8 cellular contexts compared by ENCODE assay signal in the genomic region with DNA sequence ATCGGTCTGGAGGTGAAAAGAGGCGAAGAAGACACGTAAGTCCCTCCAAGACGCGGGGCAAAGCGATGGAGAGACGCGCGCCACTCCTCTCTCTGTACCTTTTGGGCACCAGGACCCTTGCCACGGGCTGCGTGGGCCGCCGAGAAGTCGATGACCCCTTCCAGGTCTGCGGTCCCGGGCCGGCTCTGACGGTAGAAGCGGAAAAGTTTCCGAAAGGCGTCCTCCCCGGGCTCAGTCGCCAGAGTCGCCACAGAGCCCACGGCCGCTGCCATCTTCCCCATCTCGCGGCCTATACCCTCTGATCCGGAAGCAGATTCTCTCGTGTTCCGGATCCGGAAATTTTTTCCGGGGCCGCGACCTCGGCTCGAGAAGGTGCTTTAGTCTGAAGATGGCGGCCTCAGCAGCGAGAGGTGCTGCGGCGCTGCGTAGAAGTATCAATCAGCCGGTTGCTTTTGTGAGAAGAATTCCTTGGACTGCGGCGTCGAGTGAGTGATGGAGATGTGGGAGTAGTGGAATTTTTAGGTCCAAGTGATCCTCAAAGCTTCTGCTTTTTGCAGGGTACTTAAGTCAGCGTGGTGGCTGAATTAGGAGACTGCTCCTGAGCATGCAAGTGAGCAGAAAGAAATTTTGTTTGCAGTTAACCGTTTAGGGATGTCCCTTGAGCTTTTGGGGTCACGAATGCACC. TPM values are rescaled to one million over a fixed set of nuclear protein-coding genes. Genes with fewer than 3 reads are reported as not detected.
DNase-seq lines count a peak whose midpoint lies in the region; ATAC-seq, FAIRE-seq and TF ChIP-seq lines count a peak whose summit lies in the region.

A gene with protein sequence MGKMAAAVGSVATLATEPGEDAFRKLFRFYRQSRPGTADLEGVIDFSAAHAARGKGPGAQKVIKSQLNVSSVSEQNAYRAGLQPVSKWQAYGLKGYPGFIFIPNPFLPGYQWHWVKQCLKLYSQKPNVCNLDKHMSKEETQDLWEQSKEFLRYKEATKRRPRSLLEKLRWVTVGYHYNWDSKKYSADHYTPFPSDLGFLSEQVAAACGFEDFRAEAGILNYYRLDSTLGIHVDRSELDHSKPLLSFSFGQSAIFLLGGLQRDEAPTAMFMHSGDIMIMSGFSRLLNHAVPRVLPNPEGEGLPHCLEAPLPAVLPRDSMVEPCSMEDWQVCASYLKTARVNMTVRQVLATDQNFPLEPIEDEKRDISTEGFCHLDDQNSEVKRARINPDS (minus strand): TSS at position 300 of the 685 bp plus-strand sequence. CDS start 19 bp downstream, at position 281.
Gene SLIRP, plus strand, starts transcription at position 380 of the 685 bp plus-strand sequence. Its CDS starts 9 bp downstream, at position 389.

- no peaks in the 10 kb centered on the region for H3K36me3 Mint-ChIP-seq in neural progenitor cell

- H3K4me1 ChIP-seq in HAP-1 (peaks cover 12% of the 10 kb centered on the region), foreskin keratinocyte (peaks cover 19% of the 10 kb centered on the region), neural progenitor cell (peaks cover 13% of the 10 kb centered on the region)

- H3K79me2 ChIP-seq in neural progenitor cell (ENCODE audit: low read depth) = peaks cover 82% of the 10 kb centered on the region

- H3K4me3 ChIP-seq in HAP-1 = peak within 1 kb of the TSS; percentile 98
- peak within 1 kb of the TSS; percentile 88 for H3K4me3 ChIP-seq in MG63
- H3K4me3 ChIP-seq in neural progenitor cell = peak within 1 kb of the TSS; percentile 96

- FAIRE-seq in G401.6 (lab: Jason Lieb, UNC) = peak; percentile 66

- peaks cover 19% of the 10 kb centered on the region for H3K4me1 Mint-ChIP-seq in neural progenitor cell

- peaks cover 31% of the 10 kb centered on the region for H4K20me1 ChIP-seq in neural progenitor cell (ENCODE audit: low read depth)

- no peaks in the 10 kb centered on the region for H3K9me3 ChIP-seq in HAP-1
- H3K9me3 ChIP-seq in MG63 = no peaks in the 10 kb centered on the region
- no peaks in the 10 kb centered on the region for H3K9me3 ChIP-seq in neural progenitor cell (ENCODE audit: low read depth)

- no peaks in the 10 kb centered on the region for H3F3A ChIP-seq in neural progenitor cell (ENCODE audit: low read depth)

- H3K27ac Mint-ChIP-seq in neural progenitor cell = peak within 1 kb of the TSS; percentile 99

- H3K36me3 ChIP-seq in HAP-1 (replicated peaks) (peaks cover 45% of the 10 kb centered on the region), MG63 (peaks cover 25% of the 10 kb centered on the region), neural progenitor cell (peaks cover 4% of the 10 kb centered on the region)

- peak; percentile 96 for ATAC-seq in foreskin keratinocyte

- H3K4me2 ChIP-seq in neural progenitor cell = peak within 1 kb of the TSS; percentile 96

- DNase-seq in HAP-1 (ENCODE audit: low spot score in 2 of 2) = peak; percentile 89
- DNase-seq in MG63 = peak; percentile 76
- DNase-seq in SHP77 (lab: John Stamatoyannopoulos, UW) = peak; percentile 81 to 88
- DNase-seq in activated gamma-delta T cell (lab: John Stamatoyannopoulos, UW) = peak; percentile 49
- DNase-seq in foreskin keratinocyte = peak; percentile 54 to 71
- peak; percentile 92 for DNase-seq in neural progenitor cell (ENCODE audit: low spot score)
- DNase-seq in stromal cell of bone marrow (ENCODE audit: low read depth) = peak; percentile 79

- H3K9me3 Mint-ChIP-seq in neural progenitor cell = no peaks in the 10 kb centered on the region

- TF ChIP-seq CTCF in foreskin keratinocyte (conservative IDR thresholded peaks at IDR 0.05) = no peak
- no peak for TF ChIP-seq CTCF in neural progenitor cell (IDR thresholded peaks at IDR 0.05)

- in situ Hi-C loops in HAP-1 (cut with MboI; ENCODE audit: low sequenced_read_pairs) = no loop called here

- H3K9ac ChIP-seq in neural progenitor cell = peak within 1 kb of the TSS; percentile 94

- H2AFZ ChIP-seq in neural progenitor cell (replicated peaks) = peak within 1 kb of the TSS; percentile 85

- peak within 1 kb of the TSS; percentile 99 for H3K4me3 Mint-ChIP-seq in neural progenitor cell

- H3K27me3 ChIP-seq in HAP-1 (ENCODE audit: low read depth) (no peaks in the 10 kb centered on the region), MG63 (no peaks in the 10 kb centered on the region), foreskin keratinocyte (no peaks in the 10 kb centered on the region), neural progenitor cell (no peaks in the 10 kb centered on the region)

- H3K27ac ChIP-seq in foreskin keratinocyte (peak within 1 kb of the TSS; percentile 17), neural progenitor cell (no peak within 1 kb of the TSS)

- no peaks in the 10 kb centered on the region for H3K27me3 Mint-ChIP-seq in neural progenitor cell (ENCODE audit: insufficient read depth, low read depth)

RNA-seq across cellular contexts. Expression of the first gene that starts in this region (rescaled TPM):
- 7.1 and 8.8 TPM in 2 replicates for total RNA-seq in MG63 (2014; rRNA removed; shearing (Covaris generic); ENCODE audit: low replicate concordance)
- 9.8 and 10.3 TPM in 2 replicates for total RNA-seq in foreskin keratinocyte
- 9.1 and 9.8 TPM in 2 replicates for polyA plus RNA-seq in foreskin keratinocyte
- 13.1 and 19.2 TPM in 2 replicates for total RNA-seq in neural progenitor cell (ENCODE audit: low replicate concordance)

RNA-seq across cellular contexts. Expression of gene SLIRP, which starts in this region (rescaled TPM):
- 323 and 825 TPM in 2 replicates for total RNA-seq in MG63 (2014; rRNA removed; shearing (Covaris generic); ENCODE audit: low replicate concordance)
- total RNA-seq in foreskin keratinocyte (240 and 247 TPM in 2 replicates), neural progenitor cell (ENCODE audit: low replicate concordance) (372 and 519 TPM in 2 replicates)
- polyA plus RNA-seq in foreskin keratinocyte = 377 and 381 TPM in 2 replicates
